In genomic region chr19:16896098-16896912, GRCh38 we compare ENCODE assay signal across 7 cellular contexts. TPM values are rescaled to one million over a fixed set of nuclear protein-coding genes. Genes with fewer than 3 reads are reported as not detected.
DNase-seq lines count a peak whose midpoint lies in the region; ATAC-seq and TF ChIP-seq lines count a peak whose summit lies in the region.

No MANE protein-coding gene starts in this region.

- H3K27ac ChIP-seq in OCI-LY7 (ENCODE audit: low read depth, low read length, poor library complexity, severe bottlenecking) (no peak overlapping the region), trophoblast cell (ENCODE audit: low read depth, low read length) (no peak overlapping the region), Karpas-422 (ENCODE audit: low read length) (no peak overlapping the region)

- H3K9ac ChIP-seq in trophoblast cell (ENCODE audit: low read length) (no peak overlapping the region), Karpas-422 (ENCODE audit: low read length) (no peak overlapping the region)

- H3K36me3 ChIP-seq in OCI-LY7 (ENCODE audit: insufficient read depth, low read length) (no peaks in the 10 kb centered on the region), trophoblast cell (ENCODE audit: control insufficient read depth in 1 of 2, insufficient read depth in 2 of 2, low read length in 2 of 2) (no peaks in the 10 kb centered on the region), Karpas-422 (ENCODE audit: insufficient read depth, low read length) (no peaks in the 10 kb centered on the region)

- H3K4me3 ChIP-seq in OCI-LY7 (ENCODE audit: low read depth, low read length, poor library complexity, severe bottlenecking) (peak overlapping the region; percentile 48), trophoblast cell (ENCODE audit: low read depth, low read length) (peak overlapping the region; percentile 31), Karpas-422 (ENCODE audit: low read length) (no peak overlapping the region)

- H3K79me2 ChIP-seq in OCI-LY7 (ENCODE audit: insufficient read depth, low read depth, low read length) (no peaks in the 10 kb centered on the region), trophoblast cell (ENCODE audit: control insufficient read depth, insufficient read depth, low read length, poor library complexity) (no peaks in the 10 kb centered on the region), Karpas-422 (ENCODE audit: low read length) (no peaks in the 10 kb centered on the region)

- intact Hi-C loops in OCI-LY7 (cut with micrococcal nuclease; ENCODE audit: unreplicated experiment) = loop anchor here (5.0 to 10.0 kb wide), 3 partner anchors 69 to 348 kb away; partner anchors contain the start of genes NR2F6 and SIN3B

- H3K14ac ChIP-seq in trophoblast cell (ENCODE audit: low read length) = peak overlapping the region; percentile 35

- H3K9me3 ChIP-seq in OCI-LY7 (ENCODE audit: low read length) = no peaks in the 10 kb centered on the region
- H3K9me3 ChIP-seq in trophoblast cell (ENCODE audit: insufficient read depth, low read depth, low read length) = peaks cover 10% of the 10 kb centered on the region
- H3K9me3 ChIP-seq in Karpas-422 (ENCODE audit: low read length) = no peaks in the 10 kb centered on the region

- peaks cover 35% of the 10 kb centered on the region for H3K4me1 ChIP-seq in OCI-LY7 (ENCODE audit: insufficient read depth, low read length, poor library complexity, severe bottlenecking)
- H3K4me1 ChIP-seq in trophoblast cell (ENCODE audit: control insufficient read depth in 1 of 2, insufficient read depth in 2 of 2, low read length in 2 of 2) = peaks cover 6 to 12% of the 10 kb centered on the region in 2 experiments
- peaks cover 7% of the 10 kb centered on the region for H3K4me1 ChIP-seq in Karpas-422 (ENCODE audit: low read length)

- no peak overlapping the region for H2BK120ac ChIP-seq in trophoblast cell (ENCODE audit: insufficient read depth, low read length, poor library complexity)

- H4K91ac ChIP-seq in trophoblast cell (ENCODE audit: low read depth, low read length) = peak overlapping the region; percentile 70

- peaks cover 5% of the 10 kb centered on the region for H3K79me1 ChIP-seq in trophoblast cell (ENCODE audit: low read length)

- no peak overlapping the region for H2AFZ ChIP-seq in OCI-LY7 (ENCODE audit: low read length)
- H2AFZ ChIP-seq in trophoblast cell (ENCODE audit: insufficient read depth, low read length, poor library complexity) = no peak overlapping the region
- H2AFZ ChIP-seq in Karpas-422 (ENCODE audit: low read length) = no peak overlapping the region

- H4K20me1 ChIP-seq in OCI-LY7 (ENCODE audit: insufficient read depth, low read length) = no peaks in the 10 kb centered on the region
- H4K20me1 ChIP-seq in Karpas-422 (ENCODE audit: insufficient read depth, low read depth, low read length) = no peaks in the 10 kb centered on the region

- H3K18ac ChIP-seq in trophoblast cell (ENCODE audit: low read length) = peak overlapping the region; percentile 11

- no peak for TF ChIP-seq CTCF in OCI-LY7 (conservative IDR thresholded peaks at IDR 0.05; ENCODE audit: low read length)

- POLR2A ChIA-PET in OCI-LY7 (lab: Charles Lee) = no interaction called here

- peak; percentile 3 for ATAC-seq in GM21737 (IDR thresholded peaks at IDR 0.05; ENCODE audit: unreplicated experiment)

- H3K27me3 ChIP-seq in trophoblast cell (ENCODE audit: insufficient read depth, low read length) (peaks cover 5% of the 10 kb centered on the region), Karpas-422 (ENCODE audit: low read length) (no peaks in the 10 kb centered on the region; the same call in 1 of the 2 replicates)

- H2BK12ac ChIP-seq in trophoblast cell (ENCODE audit: low read length) = no peak overlapping the region

- no CpG with 5 or more reads among the region's 58 CpGs for WGBS in trophoblast cell (ENCODE audit: extremely low coverage, insufficient coverage, insufficient read length)

- no peak overlapping the region for H3K23ac ChIP-seq in trophoblast cell (ENCODE audit: low read length)

- H3K4me2 ChIP-seq in OCI-LY7 (ENCODE audit: low read length) (peak overlapping the region; percentile 54), trophoblast cell (ENCODE audit: low read length) (peak overlapping the region; percentile 64), Karpas-422 (ENCODE audit: low read depth, low read length, poor library complexity, severe bottlenecking) (no peak overlapping the region)

- TF ChIP-seq POLR2A in erythroblast (IDR thresholded peaks at IDR 0.05; ENCODE audit: low read length) = peak; percentile 17

- H3K9me2 ChIP-seq in OCI-LY7 (ENCODE audit: insufficient read depth, low read length) = no peaks in the 10 kb centered on the region
- H3K9me2 ChIP-seq in Karpas-422 (replicated peaks; ENCODE audit: insufficient read depth, low read length) = no peaks in the 10 kb centered on the region

- H2AK5ac ChIP-seq in trophoblast cell (ENCODE audit: low read length) = no peak overlapping the region

- peak overlapping the region; percentile 13 for H4K8ac ChIP-seq in trophoblast cell (ENCODE audit: low read depth, low read length)

- CTCF ChIA-PET in OCI-LY7 (lab: Charles Lee; ENCODE audit: unreplicated experiment) = no interaction called here

- no peak overlapping the region for H2BK5ac ChIP-seq in trophoblast cell (ENCODE audit: low read depth, low read length, poor library complexity)

- H3K4ac ChIP-seq in trophoblast cell (ENCODE audit: low read depth, low read length) = peak overlapping the region; percentile 23

- H4K12ac ChIP-seq in trophoblast cell (ENCODE audit: low read depth, low read length) = no peak overlapping the region

- DNase-seq in OCI-LY7 (ENCODE audit: low spot score) (no peak), erythroblast (lab: John Stamatoyannopoulos, UW) (peak; percentile 58 to 65), trophoblast cell (peak; percentile 33 to 62), NCI-H774 (lab: John Stamatoyannopoulos, UW) (no peak), Karpas-422 (no peak)
- no peak for DNase-seq in activated CD4-positive, CD25-positive, alpha-beta regulatory T cell treated with anti-CD3 and anti-CD28 coated beads, Interleukin-2, amount 50 U/mL, for 72 hours

- BruUV-seq in OCI-LY7 (replicated peaks; lab: Mats Ljungman, UMichigan) = no TSS peak

RNA-seq across cellular contexts. Expression of gene F2RL3, which starts 7.5 kb away (rescaled TPM):
- not detected in 2 replicates for total RNA-seq in OCI-LY7 (2014; rRNA removed; shearing (Covaris generic))
- 0.10 TPM in 1 of 2 replicates, not detected in the other for total RNA-seq in OCI-LY7 (2022)
- 0.01 TPM in 1 of 2 replicates, not detected in the other for polyA plus RNA-seq in trophoblast cell (2013)
- not detected in 2 replicates for total RNA-seq in Karpas-422 (2014; rRNA removed; shearing (Covaris generic); ENCODE audit: low replicate concordance)

Comparison
In these comparisons a context has a peak if more than half of its experiments do, and no peak if none do; other contexts are left out.
1. DNase-seq: peak in erythroblast (2 of 2) and trophoblast cell (2 of 2); none in OCI-LY7 (single experiment), activated CD4-positive, CD25-positive, alpha-beta regulatory T cell treated with anti-CD3 and anti-CD28 coated beads, Interleukin-2, amount 50 U/mL, for 72 hours (single experiment), NCI-H774 (single experiment) and Karpas-422 (single experiment).